Comparison of ENCODE assay signal across 8 cellular contexts in genomic region chr1:93078935-93079654, GRCh38. TPM values are rescaled to one million over a fixed set of nuclear protein-coding genes. Genes with fewer than 3 reads are reported as not detected.
A peak's percentile ranks its signal among the peaks of the same experiment; 100 is the strongest.
DNase-seq lines count a peak whose midpoint lies in the region; ATAC-seq and TF ChIP-seq lines count a peak whose summit lies in the region.

TSS of gene MTF2 (plus strand) at chr1:93079283. CDS start at chr1:93079527, 244 bp downstream.

- H2BK5ac ChIP-seq in H9 (ENCODE audit: insufficient read length, low read length): peak within 1 kb of the TSS; percentile 80

- H3K4me3 ChIP-seq in MG63 (peak within 1 kb of the TSS; percentile 89), fibroblast of pulmonary artery (replicated peaks; ENCODE audit: low read depth, low read length) (peak within 1 kb of the TSS; percentile 98)

- WGBS in H9 (ENCODE audit: extremely low coverage, insufficient read length, low lambda C conversion rate): no CpG with 5 or more reads among the region's 51 CpGs

- peaks cover 15 to 21% of the 10 kb centered on the region in 2 experiments for H3K4me1 Mint-ChIP-seq in H9
- peaks cover 33 to 41% of the 10 kb centered on the region in 2 donors for H3K4me1 Mint-ChIP-seq in natural killer cell treated with Interleukin-12 subunit alpha and Interleukin-12 subunit beta and Interleukin-15 and Interleukin-18, amount 100 ng/mL, for 72 hours (ENCODE audit: low read depth in 2 of 2)

- no peak within 1 kb of the TSS for H2BK120ac ChIP-seq in H9 (ENCODE audit: low read depth, low read length, poor library complexity, severe bottlenecking)

- TF ChIP-seq CTCF in H9 (conservative IDR thresholded peaks at IDR 0.05) (no peak), fibroblast of pulmonary artery (IDR thresholded peaks at IDR 0.05; ENCODE audit: low read length, missing control alignments) (no peak)

- peaks cover 15% of the 10 kb centered on the region in 2 experiments for H3K9me3 Mint-ChIP-seq in H9
- no peaks in the 10 kb centered on the region for H3K9me3 Mint-ChIP-seq in natural killer cell treated with Interleukin-12 subunit alpha and Interleukin-12 subunit beta and Interleukin-15 and Interleukin-18, amount 100 ng/mL, for 72 hours

- H4K5ac ChIP-seq in H9 (ENCODE audit: insufficient read length, low read depth, low read length): peak within 1 kb of the TSS; percentile 7

- H3K4me3 Mint-ChIP-seq in H9: peak within 1 kb of the TSS; percentile 95 to 100
- H3K4me3 Mint-ChIP-seq in natural killer cell treated with Interleukin-12 subunit alpha and Interleukin-12 subunit beta and Interleukin-15 and Interleukin-18, amount 100 ng/mL, for 72 hours: peak within 1 kb of the TSS; percentile 100

- no peak within 1 kb of the TSS for H2BK15ac ChIP-seq in H9 (ENCODE audit: low read depth, low read length)

- H4K91ac ChIP-seq in H9 (ENCODE audit: insufficient read length, low read depth, low read length): no peak within 1 kb of the TSS

- peak within 1 kb of the TSS; percentile 81 for H3K27ac ChIP-seq in H9 (ENCODE audit: insufficient read length, low read depth, low read length)

- H2AK5ac ChIP-seq in H9 (ENCODE audit: insufficient read length, low read length): no peak within 1 kb of the TSS

- H3K9ac ChIP-seq in ES-I3 (ENCODE audit: low read depth, low read length): peak within 1 kb of the TSS; percentile 100
- H3K9ac ChIP-seq in H9 (ENCODE audit: extremely low read depth, insufficient read length, low read length): peak within 1 kb of the TSS; percentile 100

- H3K14ac ChIP-seq in H9 (ENCODE audit: insufficient read depth, low read length): peak within 1 kb of the TSS; percentile 98

- H3T11ph ChIP-seq in H9 (ENCODE audit: low read length): no peak within 1 kb of the TSS

- peaks cover 6% of the 10 kb centered on the region for H3K23me2 ChIP-seq in H9 (ENCODE audit: insufficient read length, low read depth, low read length, poor library complexity, severe bottlenecking)

- peak; percentile 98 for ATAC-seq in natural killer cell treated with Interleukin-12 subunit alpha and Interleukin-12 subunit beta and Interleukin-15 and Interleukin-18, amount 100 ng/mL, for 72 hours

- H3K18ac ChIP-seq in H9 (ENCODE audit: insufficient read length, low read depth, low read length): peak within 1 kb of the TSS; percentile 97

- H2AFZ ChIP-seq in H9 (ENCODE audit: low read length): peak within 1 kb of the TSS; percentile 42

- H3K27me3 Mint-ChIP-seq in H9 (ENCODE audit: low read depth): no peaks in the 10 kb centered on the region
- peaks cover 0 to 2% of the 10 kb centered on the region in 2 donors for H3K27me3 Mint-ChIP-seq in natural killer cell treated with Interleukin-12 subunit alpha and Interleukin-12 subunit beta and Interleukin-15 and Interleukin-18, amount 100 ng/mL, for 72 hours

- H4K8ac ChIP-seq in H9 (replicated peaks; ENCODE audit: insufficient read length, low read depth, low read length): no peak within 1 kb of the TSS

- peak within 1 kb of the TSS; percentile 74 for H3K4me2 ChIP-seq in H9 (ENCODE audit: insufficient read depth, insufficient read length, low read length)

- H3K4me1 ChIP-seq in ES-I3 (ENCODE audit: insufficient read depth, low read length) (no peaks in the 10 kb centered on the region), H9 (ENCODE audit: insufficient read depth, low read length) (no peaks in the 10 kb centered on the region)

- peaks cover 42% of the 10 kb centered on the region for H3K79me2 ChIP-seq in H9 (ENCODE audit: insufficient read depth, low read length)

- DNase-seq in H9 (peak; percentile 97), MG63 (peak; percentile 97), SHP77 (lab: John Stamatoyannopoulos, UW) (peak; percentile 93 to 94), fibroblast of pulmonary artery (ENCODE audit: low read depth) (peak; percentile 98)
- DNase-seq in activated T-helper 9 cell treated with anti-CD3 and anti-CD28 coated beads, Interleukin-2, amount 50 U/mL, for 16 hours (ENCODE audit: low read depth): peak; percentile 91
- peak; percentile 96 for DNase-seq in natural killer cell treated with Interleukin-12 subunit alpha and Interleukin-12 subunit beta and Interleukin-15 and Interleukin-18, amount 100 ng/mL, for 72 hours (ENCODE audit: low spot score)
- peak; percentile 93 for DNase-seq in stimulated activated naive CD4-positive, alpha-beta T cell treated with Interleukin-2 at 50 U/mL for 16 hours (lab: John Stamatoyannopoulos, UW)

- peak within 1 kb of the TSS; percentile 97 to 99 (median 99) for H3K27ac Mint-ChIP-seq in H9
- H3K27ac Mint-ChIP-seq in natural killer cell treated with Interleukin-12 subunit alpha and Interleukin-12 subunit beta and Interleukin-15 and Interleukin-18, amount 100 ng/mL, for 72 hours: peak within 1 kb of the TSS; percentile 97 to 99

- H3K79me1 ChIP-seq in H9 (ENCODE audit: insufficient read depth, low read depth, low read length, poor library complexity, severe bottlenecking): no peaks in the 10 kb centered on the region

- no peak within 1 kb of the TSS; the same call in 1 of the 2 replicates for H3K4ac ChIP-seq in H9 (ENCODE audit: low read depth, low read length)

- H2BK20ac ChIP-seq in H9 (ENCODE audit: low read depth, low read length, poor library complexity, severe bottlenecking): no peak within 1 kb of the TSS

- peaks cover 24 to 37% (median 28%) of the 10 kb centered on the region in 3 experiments for H3K36me3 Mint-ChIP-seq in H9 (ENCODE audit: insufficient read depth in 1 of 3, low read depth in 3 of 3)
- H3K36me3 Mint-ChIP-seq in natural killer cell treated with Interleukin-12 subunit alpha and Interleukin-12 subunit beta and Interleukin-15 and Interleukin-18, amount 100 ng/mL, for 72 hours: peaks cover 7% of the 10 kb centered on the region

- H3K56ac ChIP-seq in H9 (ENCODE audit: insufficient read length, low read depth, low read length): peak within 1 kb of the TSS; percentile 64

- H3K36me3 ChIP-seq in ES-I3 (ENCODE audit: insufficient read depth, low read length) (no peaks in the 10 kb centered on the region; the same call in 1 of the 2 replicates), MG63 (peaks cover 14% of the 10 kb centered on the region)

- H4K20me1 ChIP-seq in H9 (ENCODE audit: control insufficient read depth, insufficient read depth, insufficient read length): no peaks in the 10 kb centered on the region

- no peak within 1 kb of the TSS for H2BK12ac ChIP-seq in H9 (ENCODE audit: insufficient read length, low read depth, low read length)

- no peaks in the 10 kb centered on the region for H3K27me3 ChIP-seq in H9 (ENCODE audit: insufficient read depth, low read length)
- H3K27me3 ChIP-seq in MG63: no peaks in the 10 kb centered on the region

- no peak within 1 kb of the TSS for H3K23ac ChIP-seq in H9 (ENCODE audit: insufficient read length, low read depth, low read length)

- H3K9me3 ChIP-seq in ES-I3 (ENCODE audit: control insufficient read depth, insufficient read depth, low read length): 0 out of 2 replicates have a peak, but pooled peaks cover 8% of the 10 kb centered on the region
- H3K9me3 ChIP-seq in H9 (ENCODE audit: control insufficient read depth, low read depth, low read length): no peaks in the 10 kb centered on the region
- H3K9me3 ChIP-seq in MG63: no peaks in the 10 kb centered on the region

RNA-seq across cellular contexts. Expression of gene MTF2, which starts in this region (rescaled TPM):
- total RNA-seq in H9 (2021): 103 and 110 TPM in 2 replicates
- 2.8 and 23.8 TPM in 2 replicates for total RNA-seq in MG63 (2014; rRNA removed; shearing (Covaris generic); ENCODE audit: low replicate concordance)
- total RNA-seq in natural killer cell treated with Interleukin-12 subunit alpha and Interleukin-12 subunit beta and Interleukin-15 and Interleukin-18, amount 100 ng/mL, for 72 hours: 10 to 100 TPM; 45.1 to 63.6 TPM

Comparison
In these comparisons a context has a peak if more than half of its experiments do, and no peak if none do; other contexts are left out.
1. Peak in every context shown above with its lines: DNase-seq, ATAC-seq, H3K4me3 ChIP-seq and H3K27ac ChIP-seq.